Comparison of ENCODE assay signal across 17 cellular contexts in the genomic region with DNA sequence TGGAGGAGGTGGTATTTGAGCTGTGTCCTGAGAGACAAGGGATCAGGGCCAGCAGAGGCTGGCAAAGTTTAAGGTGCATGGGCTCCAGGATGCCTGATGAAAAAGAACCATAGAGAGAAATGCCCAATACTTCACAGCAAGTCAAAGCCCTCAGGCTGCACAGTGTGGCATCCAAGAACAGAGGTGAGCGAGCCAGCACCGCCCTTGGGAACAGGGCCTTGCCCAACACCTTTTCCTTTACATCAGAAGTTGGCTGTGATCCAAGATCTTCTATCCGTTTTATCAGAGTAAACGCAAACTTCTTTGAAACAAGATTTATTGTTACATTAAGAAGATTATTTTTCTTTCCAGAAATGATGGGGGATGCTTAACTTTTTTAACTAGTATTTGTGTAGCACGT. TPM values are rescaled to one million over a fixed set of nuclear protein-coding genes. Genes with fewer than 3 reads are reported as not detected.
DNase-seq lines count a peak whose midpoint lies in the region; ATAC-seq and TF ChIP-seq lines count a peak whose summit lies in the region.
"Had no signal": no experiment of that assay in that cellular context is flagged by ENCODE, and none has a peak within 500 bp of the region (broad histone marks: within the 10 kb centered on the region; RNA-seq: fewer than 3 reads in every experiment).

No MANE protein-coding gene starts in this region.

- no peak overlapping the region for H3K4me3 ChIP-seq in HEK293 (ENCODE audit: low read depth, low read length)
- H3K4me3 ChIP-seq in RWPE2 (ENCODE audit: severe bottlenecking) = no peak overlapping the region
- H3K4me3 ChIP-seq in hepatocyte = no peak overlapping the region
- H3K4me3 ChIP-seq: neural progenitor cell had no signal

- 40% methylated on average over 5 of the region's 5 CpGs for WGBS in hepatocyte (ENCODE audit: low lambda C conversion rate, missing lambda C conversion rate)

- CTCF ChIA-PET in HEK293 (lab: Yijun Ruan, JAX) = interaction anchor here (0.7 to 5.1 kb wide), 7 partner anchors 9 to 318 kb away, joined by 3 to 33 read pairs (median 4); no protein-coding TSS in a partner anchor

- H3K36me3 ChIP-seq in HEK293 (ENCODE audit: control insufficient read depth in 2 of 2, insufficient read depth in 1 of 2, low read length in 2 of 2) = no peaks in the 10 kb centered on the region
- no peaks in the 10 kb centered on the region for H3K36me3 ChIP-seq in RWPE2 (ENCODE audit: low read depth)
- H3K36me3 ChIP-seq in hepatocyte (replicated peaks; ENCODE audit: insufficient read depth, low read depth) = no peaks in the 10 kb centered on the region
- H3K36me3 ChIP-seq: BE2C, neural progenitor cell had no signal

- TF ChIP-seq CTCF in HEK293 (tag by site-specific recombination; IDR thresholded peaks at IDR 0.05) (no peak), RWPE2 (IDR thresholded peaks at IDR 0.05; ENCODE audit: poor library complexity, severe bottlenecking) (no peak), hepatocyte (IDR thresholded peaks at IDR 0.05; ENCODE audit: poor library complexity) (no peak)

- H3K27me3 ChIP-seq in RWPE2 (ENCODE audit: insufficient read depth, poor library complexity, severe bottlenecking) (peaks cover 19% of the 10 kb centered on the region), hepatocyte (peaks cover 5% of the 10 kb centered on the region)

- no peaks in the 10 kb centered on the region for H3K9me2 ChIP-seq in hepatocyte (replicated peaks; ENCODE audit: insufficient read depth)

- H3K79me2 ChIP-seq in hepatocyte = no peaks in the 10 kb centered on the region

- H3K27ac ChIP-seq in HEK293 (ENCODE audit: extremely low read depth, low read depth, low read length) = no peak overlapping the region
- H3K27ac ChIP-seq in RWPE2 (ENCODE audit: poor library complexity, severe bottlenecking) = no peak overlapping the region
- H3K27ac ChIP-seq in hepatocyte = peak overlapping the region; percentile 22
- no peak overlapping the region for H3K27ac ChIP-seq in caudate nucleus (ENCODE audit: low read depth, low read length)
- H3K27ac ChIP-seq: neural progenitor cell had no signal

- POLR2A ChIA-PET in HEK293 (lab: Yijun Ruan, JAX) = no interaction called here

- peak overlapping the region; percentile 5 for H3K4me2 ChIP-seq in hepatocyte
- H3K4me2 ChIP-seq: neural progenitor cell had no signal

- ATAC-seq in RWPE2 (ENCODE audit: low read depth) = peak; percentile 83
- no peak for ATAC-seq in HG02678 (IDR thresholded peaks at IDR 0.05; ENCODE audit: unreplicated experiment)

- no peaks in the 10 kb centered on the region for H4K20me1 ChIP-seq in hepatocyte (ENCODE audit: insufficient read depth, poor library complexity, severe bottlenecking)

- peak; percentile 11 for DNase-seq in CD1c-positive myeloid dendritic cell (ENCODE audit: extremely low spot score)
- no peak for DNase-seq in RWPE2 (ENCODE audit: low spot score)
- peak; percentile 70 for DNase-seq in hepatocyte (ENCODE audit: low spot score)
- DNase-seq in putamen (ENCODE audit: low spot score) = no peak
- DNase-seq in caudate nucleus (lab: John Stamatoyannopoulos, UW) = no peak
- DNase-seq: activated CD4-positive, alpha-beta T cell treated with anti-CD3 and anti-CD28 coated beads, Interleukin-2, amount 50 U/mL, for 1 hour; BE2C; foreskin fibroblast; HCEC 1CT; NCI-H1436; NCI-H524 treated with DMSO at 0.1 percent for 48 hours; SW 1271 had no signal

- H3K9me3 ChIP-seq in HEK293 (ENCODE audit: control insufficient read depth, insufficient read depth, low read depth, low read length) (no peaks in the 10 kb centered on the region), RWPE2 (ENCODE audit: severe bottlenecking) (no peaks in the 10 kb centered on the region), hepatocyte (ENCODE audit: low read depth) (no peaks in the 10 kb centered on the region)
- H3K9me3 ChIP-seq: BE2C had no signal

- H3K4me1 ChIP-seq in HEK293 (ENCODE audit: control insufficient read depth, insufficient read depth, low read length) (peaks cover 9% of the 10 kb centered on the region; the same call in 1 of the 2 replicates), RWPE2 (ENCODE audit: insufficient read depth, poor library complexity, severe bottlenecking) (no peaks in the 10 kb centered on the region), hepatocyte (ENCODE audit: insufficient read depth) (peaks cover 9% of the 10 kb centered on the region)
- H3K4me1 ChIP-seq: BE2C had no signal

- H2AFZ ChIP-seq in hepatocyte = no peak overlapping the region
- H2AFZ ChIP-seq: neural progenitor cell had no signal

TF ChIP-seq in HEK293, 187 proteins besides CTCF, POLR2A, EP300 and RAD21:
- TF ChIP-seq, protein P1, sequence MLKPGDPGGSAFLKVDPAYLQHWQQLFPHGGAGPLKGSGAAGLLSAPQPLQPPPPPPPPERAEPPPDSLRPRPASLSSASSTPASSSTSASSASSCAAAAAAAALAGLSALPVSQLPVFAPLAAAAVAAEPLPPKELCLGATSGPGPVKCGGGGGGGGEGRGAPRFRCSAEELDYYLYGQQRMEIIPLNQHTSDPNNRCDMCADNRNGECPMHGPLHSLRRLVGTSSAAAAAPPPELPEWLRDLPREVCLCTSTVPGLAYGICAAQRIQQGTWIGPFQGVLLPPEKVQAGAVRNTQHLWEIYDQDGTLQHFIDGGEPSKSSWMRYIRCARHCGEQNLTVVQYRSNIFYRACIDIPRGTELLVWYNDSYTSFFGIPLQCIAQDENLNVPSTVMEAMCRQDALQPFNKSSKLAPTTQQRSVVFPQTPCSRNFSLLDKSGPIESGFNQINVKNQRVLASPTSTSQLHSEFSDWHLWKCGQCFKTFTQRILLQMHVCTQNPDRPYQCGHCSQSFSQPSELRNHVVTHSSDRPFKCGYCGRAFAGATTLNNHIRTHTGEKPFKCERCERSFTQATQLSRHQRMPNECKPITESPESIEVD (tag by site-specific recombination; IDR thresholded peaks at IDR 0.05) = peak; percentile 31; the same call in 1 of the 2 replicates
- no peak for TF ChIP-seq ZNF211 (tag by site-specific recombination; IDR thresholded peaks at IDR 0.05; ENCODE audit: low read depth)

RNA-seq across cellular contexts. Expression of a gene that starts 1.4 kb away (rescaled TPM):
- total RNA-seq in hepatocyte = 0.12 and 0.33 TPM in 2 replicates
- not detected in 2 replicates for polyA plus RNA-seq in hepatocyte
- total RNA-seq: chondrocyte, renal cortical epithelial cell had no signal

RNA-seq across cellular contexts. Expression of a gene that starts 31.2 kb away (rescaled TPM):
- 25.2 and 29.1 TPM in 2 replicates for total RNA-seq in hepatocyte
- polyA plus RNA-seq in hepatocyte = 28.8 and 34.6 TPM in 2 replicates

Comparison
In these comparisons a context has a peak if more than half of its experiments do, and no peak if none do; other contexts are left out.
1. DNase-seq: peak in CD1c-positive myeloid dendritic cell (single experiment) and hepatocyte (single experiment); none in RWPE2 (single experiment), putamen (single experiment) and caudate nucleus (0 of 61).